Comparison of ENCODE assay signal across 12 cellular contexts in genomic region chr2:174340400-174341300, GRCh38. TPM values are rescaled to one million over a fixed set of nuclear protein-coding genes. Genes with fewer than 3 reads are reported as not detected.
A peak's percentile ranks its signal among the peaks of the same experiment; 100 is the strongest.
DNase-seq lines count a peak whose midpoint lies in the region; ATAC-seq and TF ChIP-seq lines count a peak whose summit lies in the region.
"Had no signal": no experiment of that assay in that cellular context is flagged by ENCODE, and none has a peak within 500 bp of the region (broad histone marks: within the 10 kb centered on the region; RNA-seq: fewer than 3 reads in every experiment).

No MANE protein-coding gene starts in this region.

- H3K4me1 ChIP-seq in CD4-positive, CD25-positive, alpha-beta regulatory T cell (ENCODE audit: control insufficient read depth, insufficient read depth, low read length, poor library complexity, severe bottlenecking): peaks cover 71% of the 10 kb centered on the region
- H3K4me1 ChIP-seq in GM23338 (ENCODE audit: insufficient read depth) (peaks cover 43% of the 10 kb centered on the region), adipocyte (ENCODE audit: control insufficient read depth, insufficient read depth, low read length) (peaks cover 16% of the 10 kb centered on the region), HAP-1 (peaks cover 21% of the 10 kb centered on the region)

- H3K4me3 Mint-ChIP-seq in CD4-positive, CD25-positive, alpha-beta regulatory T cell: peak overlapping the region; percentile 68 to 85 (median 80)
- H3K4me3 Mint-ChIP-seq in GM23338 (peak overlapping the region; percentile 71), mesothelial cell of epicardium (peak overlapping the region; percentile 41)

- H4K20me1 ChIP-seq in GM23338 (replicated peaks; ENCODE audit: insufficient read depth): no peaks in the 10 kb centered on the region

- H3K4me1 Mint-ChIP-seq in CD4-positive, CD25-positive, alpha-beta regulatory T cell: peaks cover 26 to 43% (median 39%) of the 10 kb centered on the region in 4 donors
- H3K4me1 Mint-ChIP-seq in GM23338 (peaks cover 52% of the 10 kb centered on the region), mesothelial cell of epicardium (peaks cover 35% of the 10 kb centered on the region)

- peaks cover 50% of the 10 kb centered on the region for H3K27me3 ChIP-seq in CD4-positive, CD25-positive, alpha-beta regulatory T cell (ENCODE audit: control insufficient read depth, insufficient read depth, low read length)
- H3K27me3 ChIP-seq in GM23338 (ENCODE audit: insufficient read depth) (peaks cover 100% of the 10 kb centered on the region), adipocyte (replicated peaks; ENCODE audit: control insufficient read depth, insufficient read depth, low read length) (peaks cover 61% of the 10 kb centered on the region), HAP-1 (ENCODE audit: low read depth) (peaks cover 7% of the 10 kb centered on the region; the same call in 1 of the 2 replicates)

- H3K9me3 ChIP-seq in CD4-positive, CD25-positive, alpha-beta regulatory T cell (ENCODE audit: control insufficient read depth in 2 of 2, low read length in 2 of 2): peaks cover 0 to 1% of the 10 kb centered on the region in 2 experiments
- H3K9me3 ChIP-seq in adipocyte (ENCODE audit: control insufficient read depth, low read length): no peaks in the 10 kb centered on the region
- H3K9me3 ChIP-seq in HAP-1: no peaks in the 10 kb centered on the region

- H3K27ac ChIP-seq in CD4-positive, CD25-positive, alpha-beta regulatory T cell (ENCODE audit: insufficient read depth, low read length, poor library complexity, severe bottlenecking): no peak overlapping the region
- H3K27ac ChIP-seq in GM23338 (ENCODE audit: low read depth): no peak overlapping the region
- H3K27ac ChIP-seq: epithelial cell of prostate had no signal

- peak overlapping the region; percentile 89 for H3K4me2 ChIP-seq in GM23338

- H3K4me3 ChIP-seq in CD4-positive, CD25-positive, alpha-beta regulatory T cell (ENCODE audit: low read depth, low read length): no peak overlapping the region
- H3K4me3 ChIP-seq in GM23338: peak overlapping the region; percentile 66
- no peak overlapping the region for H3K4me3 ChIP-seq in adipocyte (ENCODE audit: low read length)
- no peak overlapping the region for H3K4me3 ChIP-seq in HAP-1

- H3K9me3 Mint-ChIP-seq in CD4-positive, CD25-positive, alpha-beta regulatory T cell: peaks cover 0 to 11% (median 0%) of the 10 kb centered on the region in 7 donors
- H3K9me3 Mint-ChIP-seq in GM23338 (peaks cover 7% of the 10 kb centered on the region; the same call in 2 of the 3 replicates), mesothelial cell of epicardium (no peaks in the 10 kb centered on the region)

- peaks cover 71% of the 10 kb centered on the region for H3K27me3 Mint-ChIP-seq in CD4-positive, CD25-positive, alpha-beta regulatory T cell
- H3K27me3 Mint-ChIP-seq in GM23338 (ENCODE audit: insufficient read depth, low read depth, poor library complexity) (peaks cover 92% of the 10 kb centered on the region), mesothelial cell of epicardium (ENCODE audit: low read depth) (peaks cover 87% of the 10 kb centered on the region)

- 0 out of 2 replicates have a peak overlapping the region, but pooled peaks have one; percentile 40 for H2AFZ ChIP-seq in GM23338

- H3F3A ChIP-seq in GM23338 (replicated peaks; ENCODE audit: low read depth): peaks cover 7% of the 10 kb centered on the region

- no peak for ATAC-seq in CD4-positive, CD25-positive, alpha-beta regulatory T cell (ENCODE audit: low read depth in 2 of 2)
- peak; percentile 5 for ATAC-seq in GM23338
- ATAC-seq in HG03280 (IDR thresholded peaks at IDR 0.05; ENCODE audit: unreplicated experiment): no peak
- no peak for ATAC-seq in GM21515 (IDR thresholded peaks at IDR 0.05; ENCODE audit: unreplicated experiment)
- ATAC-seq in HG03342 (IDR thresholded peaks at IDR 0.05; ENCODE audit: unreplicated experiment): no peak

- no peak for TF ChIP-seq CTCF in GM23338 (conservative IDR thresholded peaks at IDR 0.05; ENCODE audit: low read depth in 2 of 2)
- TF ChIP-seq CTCF in mesothelial cell of epicardium (IDR thresholded peaks at IDR 0.05; ENCODE audit: unreplicated experiment): no peak

- no peaks in the 10 kb centered on the region for H3K36me3 ChIP-seq in CD4-positive, CD25-positive, alpha-beta regulatory T cell (ENCODE audit: control insufficient read depth, insufficient read depth, low read length)
- H3K36me3 ChIP-seq in GM23338 (ENCODE audit: insufficient read depth): no peaks in the 10 kb centered on the region
- no peaks in the 10 kb centered on the region for H3K36me3 ChIP-seq in adipocyte (ENCODE audit: control insufficient read depth, insufficient read depth, low read length, severe bottlenecking)
- H3K36me3 ChIP-seq in HAP-1 (replicated peaks): no peaks in the 10 kb centered on the region

- in situ Hi-C loops in HAP-1 (cut with MboI; ENCODE audit: low sequenced_read_pairs): loop anchor here (5.0 to 10.0 kb wide), 3 partner anchors 183 to 936 kb away; no protein-coding TSS in a partner anchor

- peak overlapping the region in 2 of 3 donors; percentile 20 to 97 for H3K27ac Mint-ChIP-seq in CD4-positive, CD25-positive, alpha-beta regulatory T cell
- H3K27ac Mint-ChIP-seq in GM23338 (no peak overlapping the region), mesothelial cell of epicardium (no peak overlapping the region)

- DNase-seq in CD4-positive, CD25-positive, alpha-beta regulatory T cell: peak in 1 of 3 donors; percentile 17
- peak; percentile 72 for DNase-seq in GM23338 (ENCODE audit: low spot score)
- DNase-seq in adipocyte (ENCODE audit: low read depth): peak; percentile 6
- no peak for DNase-seq in mesothelial cell of epicardium (ENCODE audit: low spot score in 2 of 2, unreplicated experiment in 2 of 2)
- no peak for DNase-seq in HAP-1 (ENCODE audit: low spot score in 2 of 2)
- DNase-seq: SIG-M5 had no signal

- peaks cover 4% of the 10 kb centered on the region for H3K36me3 Mint-ChIP-seq in CD4-positive, CD25-positive, alpha-beta regulatory T cell
- H3K36me3 Mint-ChIP-seq in GM23338 (ENCODE audit: low read depth): peaks cover 5% of the 10 kb centered on the region; the same call in 1 of the 3 replicates
- H3K36me3 Mint-ChIP-seq in mesothelial cell of epicardium: no peaks in the 10 kb centered on the region

- peak overlapping the region; percentile 34 for H3K9ac ChIP-seq in adipocyte (ENCODE audit: low read length)

- no peaks in the 10 kb centered on the region for H3K79me2 ChIP-seq in GM23338 (replicated peaks; ENCODE audit: insufficient read depth)

- H3K9me2 ChIP-seq in GM23338 (ENCODE audit: insufficient read depth): no peaks in the 10 kb centered on the region

RNA-seq across cellular contexts. Expression of gene SP9, which starts 5.9 kb away (rescaled TPM):
- not detected for total RNA-seq in CD4-positive, CD25-positive, alpha-beta regulatory T cell
- not detected for polyA plus RNA-seq in CD4-positive, CD25-positive, alpha-beta regulatory T cell
- 0.12 and 0.49 TPM in 2 replicates for total RNA-seq in GM23338 (2014; rRNA removed; shearing (Covaris generic))
- 0.14 TPM in 1 of 2 replicates, not detected in the other for polyA plus RNA-seq in GM23338 (2016; fragmentation: Nextera tagmentation; extraction: Ambion mirVana)
- 1.1 to 1.4 TPM (median 1.3 TPM) in 3 replicates for total RNA-seq in mesothelial cell of epicardium
- total RNA-seq: mononuclear cell, urinary bladder had no signal
- polyA plus RNA-seq: urinary bladder had no signal

RNA-seq across cellular contexts. Expression of gene SCRN3, which starts 54.9 kb away (rescaled TPM):
- total RNA-seq in CD4-positive, CD25-positive, alpha-beta regulatory T cell: 11.5 TPM
- polyA plus RNA-seq in CD4-positive, CD25-positive, alpha-beta regulatory T cell: 10 to 100 TPM; 10.0 to 12.8 (median 11.4) TPM
- total RNA-seq in GM23338 (2014; rRNA removed; shearing (Covaris generic)): 8.1 and 9.6 TPM in 2 replicates
- 10.0 and 12.3 TPM in 2 replicates for polyA plus RNA-seq in GM23338 (2016; fragmentation: Nextera tagmentation; extraction: Ambion mirVana)
- total RNA-seq in mesothelial cell of epicardium: 26.5 to 29.0 TPM (median 26.8 TPM) in 3 replicates

Comparison
In these comparisons a context has a peak if more than half of its experiments do, and no peak if none do; other contexts are left out.
1. DNase-seq: peak in GM23338 (single experiment) and adipocyte (single experiment); none in mesothelial cell of epicardium (0 of 2) and HAP-1 (0 of 2).
2. H3K27ac Mint-ChIP-seq: peak in CD4-positive, CD25-positive, alpha-beta regulatory T cell (2 of 3); none in GM23338 (single experiment) and mesothelial cell of epicardium (single experiment).
3. Peak in every context shown above with its lines, with median percentiles within 50 percentile points of each other: H3K4me3 Mint-ChIP-seq.